ENCODE assay signal across 11 cellular contexts in genomic region chr7:116167177-116167576, GRCh38. TPM values are rescaled to one million over a fixed set of nuclear protein-coding genes. Genes with fewer than 3 reads are reported as not detected.
DNase-seq lines count a peak whose midpoint lies in the region; ATAC-seq and TF ChIP-seq lines count a peak whose summit lies in the region.
"Had no signal": no experiment of that assay in that cellular context is flagged by ENCODE, and none has a peak within 500 bp of the region (broad histone marks: within the 10 kb centered on the region; RNA-seq: fewer than 3 reads in every experiment).

No MANE protein-coding gene starts in this region.

- ATAC-seq in WTC11 (peak; percentile 95), GM21515 (IDR thresholded peaks at IDR 0.05; ENCODE audit: unreplicated experiment) (no peak)
- peak; percentile 63 for ATAC-seq in naive thymus-derived CD4-positive, alpha-beta T cell

- H3K4me3 ChIP-seq in naive thymus-derived CD4-positive, alpha-beta T cell (ENCODE audit: low read length), result no peak overlapping the region

- no peak overlapping the region for H3K27ac ChIP-seq in naive thymus-derived CD4-positive, alpha-beta T cell (ENCODE audit: low read depth, low read length)

- peaks cover 8% of the 10 kb centered on the region for H3K9me3 Mint-ChIP-seq in WTC11
- no peaks in the 10 kb centered on the region for H3K9me3 Mint-ChIP-seq in naive thymus-derived CD4-positive, alpha-beta T cell

- peaks cover 17% of the 10 kb centered on the region for H3K27me3 Mint-ChIP-seq in WTC11 (ENCODE audit: low read depth)
- peaks cover 14 to 40% (median 26%) of the 10 kb centered on the region in 5 donors for H3K27me3 Mint-ChIP-seq in naive thymus-derived CD4-positive, alpha-beta T cell

- no peaks in the 10 kb centered on the region for H3K36me3 ChIP-seq in naive thymus-derived CD4-positive, alpha-beta T cell (ENCODE audit: control insufficient read depth in 2 of 3, insufficient read depth in 3 of 3, low read length in 3 of 3)

- TF ChIP-seq CTCF in WTC11 (IDR thresholded peaks at IDR 0.05), result no peak

- CTCF ChIA-PET in WTC11 (lab: Charles Lee), result interaction anchor here (0.7 to 0.8 kb wide), 2 partner anchors 13 to 14 kb away, joined by 3 to 4 read pairs; no protein-coding TSS in a partner anchor
- CTCF ChIA-PET in naive thymus-derived CD4-positive, alpha-beta T cell (lab: Charles Lee), result interaction anchor here (0.5 to 2.1 kb wide), 5 partner anchors 13 to 1311 kb away, joined by 3 to 7 read pairs (median 3); no protein-coding TSS in a partner anchor

- no peak overlapping the region for H3K4me3 Mint-ChIP-seq in WTC11
- H3K4me3 Mint-ChIP-seq in naive thymus-derived CD4-positive, alpha-beta T cell, result no peak overlapping the region

- no peak overlapping the region for H3K27ac Mint-ChIP-seq in WTC11
- H3K27ac Mint-ChIP-seq in naive thymus-derived CD4-positive, alpha-beta T cell, result no peak overlapping the region

- POLR2A ChIA-PET in WTC11 (lab: Charles Lee), result no interaction called here
- POLR2A ChIA-PET in naive thymus-derived CD4-positive, alpha-beta T cell (lab: Charles Lee), result no interaction called here

- peaks cover 8% of the 10 kb centered on the region for H3K4me1 Mint-ChIP-seq in WTC11
- H3K4me1 Mint-ChIP-seq in naive thymus-derived CD4-positive, alpha-beta T cell, result peaks cover 4 to 22% (median 9%) of the 10 kb centered on the region in 7 donors

- H3K4me1 ChIP-seq in naive thymus-derived CD4-positive, alpha-beta T cell (ENCODE audit: control insufficient read depth in 2 of 2, insufficient read depth in 2 of 2, low read length in 2 of 2), result peaks cover 0 to 6% of the 10 kb centered on the region in 2 donors

- intact Hi-C loops in naive thymus-derived CD4-positive, alpha-beta T cell (cut with micrococcal nuclease), result no loop called here

- DNase-seq in SKM-1 treated with dmso at 0.1 percent for 144 hours (lab: John Stamatoyannopoulos, UW; ENCODE audit: unreplicated experiment) (peak; percentile 43), SKM-1 (lab: John Stamatoyannopoulos, UW; ENCODE audit: unreplicated experiment) (no peak), HT1080 (ENCODE audit: low read depth) (peak; percentile 25), WTC11 (ENCODE audit: low spot score) (peak; percentile 29), GM03348 (ENCODE audit: low spot score) (no peak), NCI-H1417 treated with DMSO at 0.1 percent for 48 hours (lab: John Stamatoyannopoulos, UW) (no peak)
- peak in 3 of 9 donors; percentile 10 to 11 (median 11) for DNase-seq in naive thymus-derived CD4-positive, alpha-beta T cell
- DNase-seq: midbrain; NCI-H1105 treated with DMSO at 0.1 percent for 48 hours; stimulated activated naive CD4-positive, alpha-beta T cell had no signal

- H3K9me3 ChIP-seq in naive thymus-derived CD4-positive, alpha-beta T cell (ENCODE audit: control insufficient read depth in 2 of 3, low read length in 3 of 3), result no peaks in the 10 kb centered on the region

- no peaks in the 10 kb centered on the region for H3K36me3 Mint-ChIP-seq in WTC11
- no peaks in the 10 kb centered on the region for H3K36me3 Mint-ChIP-seq in naive thymus-derived CD4-positive, alpha-beta T cell

- H3K27me3 ChIP-seq in naive thymus-derived CD4-positive, alpha-beta T cell (ENCODE audit: control insufficient read depth in 2 of 2, insufficient read depth in 2 of 2, low read length in 2 of 2), result no peaks in the 10 kb centered on the region

TF ChIP-seq in WTC11, 78 proteins besides CTCF, POLR2A, EP300 and RAD21:
- TF ChIP-seq ZNF532 (CRISPR knock-in tag; IDR thresholded peaks at IDR 0.05; ENCODE audit: borderline replicate concordance), result no peak
- TF ChIP-seq FOXP4 (CRISPR knock-in tag; IDR thresholded peaks at IDR 0.05), result no peak
- no peak for TF ChIP-seq OVOL2 (CRISPR knock-in tag; IDR thresholded peaks at IDR 0.05; ENCODE audit: borderline replicate concordance)
- TF ChIP-seq ZNF396 (CRISPR knock-in tag; IDR thresholded peaks at IDR 0.05; ENCODE audit: borderline replicate concordance), result no peak
- no peak for TF ChIP-seq PRRX2 (CRISPR knock-in tag; IDR thresholded peaks at IDR 0.05)
- no peak for TF ChIP-seq ZNF317 (CRISPR knock-in tag; IDR thresholded peaks at IDR 0.05; ENCODE audit: borderline replicate concordance, low read depth)
- no peak for TF ChIP-seq ATF6 (CRISPR knock-in tag; IDR thresholded peaks at IDR 0.05)
- TF ChIP-seq ZNF138 (CRISPR knock-in tag; conservative IDR thresholded peaks at IDR 0.05), result no peak
- no peak for TF ChIP-seq NR2C2 (CRISPR knock-in tag; IDR thresholded peaks at IDR 0.05)

RNA-seq across cellular contexts. Expression of gene TES, which starts 43.2 kb away (rescaled TPM):
- total RNA-seq in HT1080 (2014; rRNA removed; shearing (Covaris generic)), result 48.8 and 54.8 TPM in 2 replicates
- 38.5 and 46.2 TPM in 2 replicates for polyA plus RNA-seq in HT1080 (2015; cell fraction: cytosol; rRNA removed)
- polyA plus RNA-seq in HT1080 (2015; cell fraction: nucleus; rRNA removed), result 178 and 196 TPM in 2 replicates
- total RNA-seq in WTC11 (2021), result 48.5 to 49.9 TPM (median 49.5 TPM) in 3 replicates
- total RNA-seq in naive thymus-derived CD4-positive, alpha-beta T cell, result 100 to 1,000 TPM in 4 of 5 experiments, 10 to 100 TPM in 1; 99.2 to 120 (median 114) TPM
- 100 to 1,000 TPM; 189 to 195 TPM for polyA plus RNA-seq in naive thymus-derived CD4-positive, alpha-beta T cell

Comparison
In these comparisons a context has a peak if more than half of its experiments do, and no peak if none do; other contexts are left out.
1. DNase-seq: peak in SKM-1 treated with dmso at 0.1 percent for 144 hours (single experiment), HT1080 (single experiment) and WTC11 (single experiment); none in SKM-1 (single experiment), GM03348 (single experiment) and NCI-H1417 treated with DMSO at 0.1 percent for 48 hours (single experiment).